Comparison of ENCODE assay signal across 22 cellular contexts in the genomic region with DNA sequence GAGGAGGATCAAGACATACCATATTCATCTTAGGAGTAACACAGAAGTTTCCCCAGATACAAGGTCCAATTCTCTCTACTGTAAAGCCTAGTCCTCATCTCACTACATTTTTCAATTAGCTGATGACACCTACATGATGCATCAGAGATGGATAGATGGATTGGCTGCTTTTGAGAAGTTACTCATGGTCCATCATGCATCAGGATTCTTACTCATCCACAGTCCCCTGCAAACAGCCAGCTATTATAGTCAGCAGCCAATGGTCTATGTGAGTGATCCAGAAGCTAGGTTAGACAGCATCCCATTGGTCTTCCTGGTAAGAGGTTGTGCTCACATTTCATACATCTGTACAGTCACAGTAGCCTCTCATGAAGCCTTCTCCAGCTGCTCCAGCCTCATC.
DNase-seq lines count a peak whose midpoint lies in the region; ATAC-seq, FAIRE-seq and TF ChIP-seq lines count a peak whose summit lies in the region.
"Had no signal": no experiment of that assay in that cellular context is flagged by ENCODE, and none has a peak within 500 bp of the region (broad histone marks: within the 10 kb centered on the region; RNA-seq: fewer than 3 reads in every experiment).

No MANE protein-coding gene starts in this region.

- H3K36me3 ChIP-seq in GM23248 (ENCODE audit: low read depth) (no peaks in the 10 kb centered on the region), SJCRH30 (no peaks in the 10 kb centered on the region), keratinocyte (ENCODE audit: control insufficient read depth in 2 of 2, extremely low read depth in 1 of 2, insufficient read depth in 2 of 2, low read length in 2 of 2) (no peaks in the 10 kb centered on the region)
- H3K36me3 ChIP-seq: upper lobe of right lung had no signal

- no peak for TF ChIP-seq CTCF in keratinocyte (optimal IDR thresholded peaks at IDR 0.05 in 1 of 3, IDR thresholded peaks at IDR 0.05 in 1 of 3, conservative IDR thresholded peaks at IDR 0.05 in 1 of 3; ENCODE audit: extremely low read depth in 1 of 3, insufficient read depth in 2 of 3, low read length in 3 of 3)

- peak; percentile 4 for DNase-seq in activated CD4-positive, alpha-beta T cell treated with anti-CD3 and anti-CD28 coated beads for 48 hours
- no peak for DNase-seq in activated CD4-positive, alpha-beta T cell treated with anti-CD3 and anti-CD28 coated beads, Interleukin-2, amount 10 ng/mL, durations not matched to agents 24 days and 14 days
- DNase-seq in GM23248 = peak; percentile 51
- peak; percentile 7 to 30 for DNase-seq in SJCRH30
- DNase-seq in keratinocyte (ENCODE audit: low read depth, low spot score) = peak; percentile 17
- DNase-seq in SW480 (ENCODE audit: low spot score) = no peak
- DNase-seq in LoVo (ENCODE audit: low spot score) = no peak
- DNase-seq: activated CD4-positive, alpha-beta T cell treated with anti-CD3 and anti-CD28 coated beads, Interleukin-2, amount 50 U/mL, for 48 hours; NCI-H1694; NCI-H774; posterior cingulate gyrus; stimulated activated CD4-positive, alpha-beta T cell treated with anti-CD3 and anti-CD28 coated beads, Interleukin-4, amount 100 ng/mL, for 1 hour; SW 1271; upper lobe of right lung had no signal

- H3K9me3 Mint-ChIP-seq in activated CD4-positive, alpha-beta T cell treated with anti-CD3 and anti-CD28 coated beads, Interleukin-2, amount 10 ng/mL, durations not matched to agents 24 days and 14 days = no peaks in the 10 kb centered on the region
- H3K9me3 Mint-ChIP-seq: mesothelial cell of epicardium had no signal

- H4K20me1 ChIP-seq in GM23248 (ENCODE audit: insufficient read depth) (no peaks in the 10 kb centered on the region), keratinocyte (ENCODE audit: control insufficient read depth, extremely low read depth, insufficient read depth, low read length) (no peaks in the 10 kb centered on the region)

- H3K4me3 Mint-ChIP-seq in activated CD4-positive, alpha-beta T cell treated with anti-CD3 and anti-CD28 coated beads, Interleukin-2, amount 10 ng/mL, durations not matched to agents 24 days and 14 days = no peak overlapping the region
- H3K4me3 Mint-ChIP-seq: mesothelial cell of epicardium; natural killer cell treated with Interleukin-12 subunit alpha and Interleukin-12 subunit beta and Interleukin-15 and Interleukin-18, amount 100 ng/mL, for 72 hours had no signal

- H3K9ac ChIP-seq in GM23248 = no peak overlapping the region
- no peak overlapping the region for H3K9ac ChIP-seq in keratinocyte (ENCODE audit: control insufficient read depth, extremely low read depth, insufficient read depth, low read length)

- dilution Hi-C loops in keratinocyte (cut with MboI; ENCODE audit: extremely low pct_ligation_motif_present, low sequenced_read_pairs) = no loop called here

- H3K27me3 Mint-ChIP-seq in activated CD4-positive, alpha-beta T cell treated with anti-CD3 and anti-CD28 coated beads, Interleukin-2, amount 10 ng/mL, durations not matched to agents 24 days and 14 days = peaks cover 16% of the 10 kb centered on the region
- H3K27me3 Mint-ChIP-seq: natural killer cell treated with Interleukin-12 subunit alpha and Interleukin-12 subunit beta and Interleukin-15 and Interleukin-18, amount 100 ng/mL, for 72 hours had no signal

- H3K9me3 ChIP-seq in GM23248 (ENCODE audit: low read depth) (no peaks in the 10 kb centered on the region), SJCRH30 (replicated peaks) (no peaks in the 10 kb centered on the region), keratinocyte (ENCODE audit: control insufficient read depth, low read depth, low read length) (no peaks in the 10 kb centered on the region)
- H3K9me3 ChIP-seq: upper lobe of right lung had no signal

- H3K4me1 Mint-ChIP-seq in activated CD4-positive, alpha-beta T cell treated with anti-CD3 and anti-CD28 coated beads, Interleukin-2, amount 10 ng/mL, durations not matched to agents 24 days and 14 days = peaks cover 5% of the 10 kb centered on the region
- H3K4me1 Mint-ChIP-seq: mesothelial cell of epicardium had no signal

- no peak for ATAC-seq in GM21360 (IDR thresholded peaks at IDR 0.05; ENCODE audit: unreplicated experiment)
- ATAC-seq: left lobe of liver, Panc1, upper lobe of right lung had no signal

- H3K4me3 ChIP-seq in GM23248 (no peak overlapping the region), SJCRH30 (no peak overlapping the region), keratinocyte (ENCODE audit: control insufficient read depth in 2 of 3, extremely low read depth in 1 of 3, insufficient read depth in 2 of 3, low read depth in 1 of 3, low read length in 3 of 3) (no peak overlapping the region)
- H3K4me3 ChIP-seq: upper lobe of right lung had no signal

- 0 out of 2 replicates have a peak, but pooled peaks cover 6% of the 10 kb centered on the region for H3F3A ChIP-seq in GM23248 (ENCODE audit: insufficient read depth)

- H3K27ac ChIP-seq in GM23248 (no peak overlapping the region), SJCRH30 (no peak overlapping the region), keratinocyte (ENCODE audit: control insufficient read depth, insufficient read depth, low read length) (no peak overlapping the region)
- H3K27ac ChIP-seq: C4-2B, upper lobe of right lung had no signal

- H3K9me2 ChIP-seq in GM23248 (ENCODE audit: insufficient read depth) = no peaks in the 10 kb centered on the region

- no peak overlapping the region for H3K4me2 ChIP-seq in GM23248 (ENCODE audit: unreplicated experiment)
- no peak overlapping the region for H3K4me2 ChIP-seq in keratinocyte (ENCODE audit: control insufficient read depth, extremely low read depth, insufficient read depth, low read depth, low read length)

- in situ Hi-C loops in GM23248 (cut with MboI) = no loop called here

- H2AFZ ChIP-seq in GM23248 = no peak overlapping the region
- no peak overlapping the region for H2AFZ ChIP-seq in keratinocyte (ENCODE audit: control insufficient read depth, low read length)

- intact Hi-C loops in activated CD4-positive, alpha-beta T cell treated with anti-CD3 and anti-CD28 coated beads, Interleukin-2, amount 10 ng/mL, durations not matched to agents 24 days and 14 days (cut with micrococcal nuclease) = no loop called here

- no peaks in the 10 kb centered on the region for H3K9me1 ChIP-seq in keratinocyte (ENCODE audit: control insufficient read depth, extremely low read depth, insufficient read depth, low read length)

- H3K4me1 ChIP-seq in GM23248 (ENCODE audit: insufficient read depth) = no peaks in the 10 kb centered on the region
- H3K4me1 ChIP-seq in SJCRH30 = no peaks in the 10 kb centered on the region; the same call in 1 of the 2 replicates
- no peaks in the 10 kb centered on the region for H3K4me1 ChIP-seq in keratinocyte (ENCODE audit: control insufficient read depth, extremely low read depth, insufficient read depth, low read length)
- H3K4me1 ChIP-seq: upper lobe of right lung had no signal

- no peak overlapping the region for H3K27ac Mint-ChIP-seq in activated CD4-positive, alpha-beta T cell treated with anti-CD3 and anti-CD28 coated beads, Interleukin-2, amount 10 ng/mL, durations not matched to agents 24 days and 14 days
- H3K27ac Mint-ChIP-seq: mesothelial cell of epicardium; natural killer cell treated with Interleukin-12 subunit alpha and Interleukin-12 subunit beta and Interleukin-15 and Interleukin-18, amount 100 ng/mL, for 72 hours had no signal

- H3K79me2 ChIP-seq in GM23248 (ENCODE audit: insufficient read depth) (no peaks in the 10 kb centered on the region), keratinocyte (ENCODE audit: control insufficient read depth, insufficient read depth, low read length) (no peaks in the 10 kb centered on the region)

- H3K27me3 ChIP-seq in GM23248 (replicated peaks; ENCODE audit: insufficient read depth) (no peaks in the 10 kb centered on the region), SJCRH30 (no peaks in the 10 kb centered on the region), keratinocyte (ENCODE audit: control insufficient read depth, extremely low read depth, insufficient read depth, low read length) (no peaks in the 10 kb centered on the region)
- H3K27me3 ChIP-seq: upper lobe of right lung had no signal

- H3K36me3 Mint-ChIP-seq in activated CD4-positive, alpha-beta T cell treated with anti-CD3 and anti-CD28 coated beads, Interleukin-2, amount 10 ng/mL, durations not matched to agents 24 days and 14 days (ENCODE audit: low read depth) = no peaks in the 10 kb centered on the region
- H3K36me3 Mint-ChIP-seq: mesothelial cell of epicardium; natural killer cell treated with Interleukin-12 subunit alpha and Interleukin-12 subunit beta and Interleukin-15 and Interleukin-18, amount 100 ng/mL, for 72 hours had no signal

- no peak for FAIRE-seq in keratinocyte (lab: Jason Lieb, UNC)
- FAIRE-seq: GM12891, TTC549 had no signal

Comparison
In these comparisons a context has a peak if more than half of its experiments do, and no peak if none do; other contexts are left out.
1. DNase-seq: peak in activated CD4-positive, alpha-beta T cell treated with anti-CD3 and anti-CD28 coated beads for 48 hours (single experiment), GM23248 (single experiment), SJCRH30 (2 of 2) and keratinocyte (single experiment); none in activated CD4-positive, alpha-beta T cell treated with anti-CD3 and anti-CD28 coated beads, Interleukin-2, amount 10 ng/mL, durations not matched to agents 24 days and 14 days (single experiment), SW480 (single experiment) and LoVo (single experiment).